In genomic region chr2:205771666-205772065, GRCh38 we compare ENCODE assay signal across 17 cellular contexts.
"Had no signal": no experiment of that assay in that cellular context is flagged by ENCODE, and none has a peak within 500 bp of the region (broad histone marks: within the 10 kb centered on the region; RNA-seq: fewer than 3 reads in every experiment).

No MANE protein-coding gene starts in this region.

- H3K4me1 Mint-ChIP-seq: activated CD4-positive, alpha-beta memory T cell treated with anti-CD3 and anti-CD28 coated beads, Interleukin-2, amount 10 ng/mL, durations not matched to agents 7 days and 5 days had no signal

- H3K36me3 ChIP-seq: gastrocnemius medialis had no signal

- DNase-seq: activated CD4-positive, alpha-beta memory T cell treated with anti-CD3 and anti-CD28 coated beads, Interleukin-2, amount 10 ng/mL, durations not matched to agents 7 days and 5 days; activated CD4-positive, alpha-beta T cell treated with anti-CD3 and anti-CD28 coated beads for 36 hours; activated gamma-delta T cell treated with Interleukin-2 at 50 U/mL for 16 hours; activated naive CD8-positive, alpha-beta T cell treated with anti-CD3 and anti-CD28 coated beads for 36 hours; activated T-cell treated with anti-CD3 and anti-CD28 coated beads, Interleukin-2, amount 50 U/mL, for 72 hours; dorsolateral prefrontal cortex; gastrocnemius medialis; kidney glomerular epithelial cell; natural killer cell; nucleus accumbens; psoas muscle; stimulated activated CD4-positive, alpha-beta T cell treated with anti-CD3 and anti-CD28 coated beads, Interleukin-12 subunit alpha, Interleukin-12 subunit beta, amount 100 ng/mL, for 4 hours; stimulated activated naive CD4-positive, alpha-beta T cell treated with Interleukin-2 at 50 U/mL for 16 hours; T1000 had no signal

- H3K9me3 Mint-ChIP-seq: activated CD4-positive, alpha-beta memory T cell treated with anti-CD3 and anti-CD28 coated beads, Interleukin-2, amount 10 ng/mL, durations not matched to agents 7 days and 5 days; activated naive CD8-positive, alpha-beta T cell treated with anti-CD3 and anti-CD28 coated beads for 36 hours; activated T-cell treated with anti-CD3 and anti-CD28 coated beads, Interleukin-2, amount 50 U/mL, for 72 hours; natural killer cell had no signal

- H3K4me1 ChIP-seq: psoas muscle had no signal

- H3K27ac Mint-ChIP-seq: activated CD4-positive, alpha-beta memory T cell treated with anti-CD3 and anti-CD28 coated beads, Interleukin-2, amount 10 ng/mL, durations not matched to agents 7 days and 5 days; activated CD4-positive, alpha-beta T cell treated with anti-CD3 and anti-CD28 coated beads for 36 hours; activated naive CD8-positive, alpha-beta T cell treated with anti-CD3 and anti-CD28 coated beads for 36 hours; activated T-cell treated with anti-CD3 and anti-CD28 coated beads, Interleukin-2, amount 50 U/mL, for 72 hours; natural killer cell had no signal

- H3K27me3 ChIP-seq: gastrocnemius medialis had no signal

- FAIRE-seq: endometrium, urothelium cell line had no signal

- ATAC-seq: activated CD4-positive, alpha-beta T cell treated with anti-CD3 and anti-CD28 coated beads for 36 hours; activated T-cell treated with anti-CD3 and anti-CD28 coated beads, Interleukin-2, amount 50 U/mL, for 72 hours; gastrocnemius medialis; natural killer cell; psoas muscle; sciatic nerve had no signal

- H3K4me3 Mint-ChIP-seq: activated CD4-positive, alpha-beta memory T cell treated with anti-CD3 and anti-CD28 coated beads, Interleukin-2, amount 10 ng/mL, durations not matched to agents 7 days and 5 days; activated CD4-positive, alpha-beta T cell treated with anti-CD3 and anti-CD28 coated beads for 36 hours; activated naive CD8-positive, alpha-beta T cell treated with anti-CD3 and anti-CD28 coated beads for 36 hours; activated T-cell treated with anti-CD3 and anti-CD28 coated beads, Interleukin-2, amount 50 U/mL, for 72 hours; natural killer cell had no signal

- H3K4me3 ChIP-seq: dorsolateral prefrontal cortex, gastrocnemius medialis, psoas muscle had no signal

- H3K27ac ChIP-seq: dorsolateral prefrontal cortex, gastrocnemius medialis, psoas muscle had no signal

- H3K36me3 Mint-ChIP-seq: activated naive CD8-positive, alpha-beta T cell treated with anti-CD3 and anti-CD28 coated beads for 36 hours; natural killer cell had no signal

- H3K9me3 ChIP-seq: gastrocnemius medialis, psoas muscle had no signal
